Comparison of ENCODE assay signal across 10 cellular contexts in the genomic region with DNA sequence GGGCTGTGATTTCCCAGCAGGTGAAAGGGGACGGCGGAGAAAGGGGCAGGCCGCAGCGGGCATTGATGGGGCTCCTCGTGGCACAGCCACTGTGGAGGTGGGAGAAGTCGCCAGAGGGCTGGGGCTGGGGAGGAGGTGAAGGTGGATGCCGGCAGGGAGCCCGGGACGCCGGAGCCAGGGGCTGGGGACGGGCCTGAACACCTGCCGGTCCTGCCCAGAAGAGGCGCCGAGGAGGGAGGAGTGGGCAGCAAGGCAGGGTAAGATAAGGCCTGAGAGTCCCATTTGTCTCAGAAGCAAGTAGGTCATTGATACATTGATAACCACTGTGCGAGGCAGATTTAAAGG. TPM values are rescaled to one million over a fixed set of nuclear protein-coding genes. Genes with fewer than 3 reads are reported as not detected.
DNase-seq lines count a peak whose midpoint lies in the region; ATAC-seq and TF ChIP-seq lines count a peak whose summit lies in the region.
"Had no signal": no experiment of that assay in that cellular context is flagged by ENCODE, and none has a peak within 500 bp of the region (broad histone marks: within the 10 kb centered on the region; RNA-seq: fewer than 3 reads in every experiment).

No MANE protein-coding gene starts in this region.

- peak overlapping the region; percentile 64; the same call in 1 of the 2 replicates for H3K4me3 Mint-ChIP-seq in HFFc6

- WGBS in smooth muscle cell (ENCODE audit: low lambda C conversion rate): 33% methylated on average over 15 of the region's 15 CpGs

- H3K4me1 ChIP-seq in left lung (peaks cover 14 to 22% of the 10 kb centered on the region in 2 donors), smooth muscle cell (ENCODE audit: low read depth) (peaks cover 7% of the 10 kb centered on the region)

- no peaks in the 10 kb centered on the region for H3F3A ChIP-seq in smooth muscle cell (ENCODE audit: low read depth)

- H3K4me3 ChIP-seq in coronary artery (peak overlapping the region; percentile 89), left lung (peak overlapping the region; percentile 50 to 60), smooth muscle cell (peak overlapping the region; percentile 77)

- H2AFZ ChIP-seq in smooth muscle cell (ENCODE audit: low read depth): peak overlapping the region; percentile 88

- H3K27ac Mint-ChIP-seq in HFFc6: no peak overlapping the region

- no peaks in the 10 kb centered on the region; the same call in none of the 2 replicates for H3K27me3 Mint-ChIP-seq in HFFc6 (ENCODE audit: insufficient read depth)

- H3K9me3 Mint-ChIP-seq in HFFc6: peaks cover 11% of the 10 kb centered on the region

- peaks cover 0 to 8% of the 10 kb centered on the region in 2 donors for H3K9me3 ChIP-seq in left lung
- no peaks in the 10 kb centered on the region for H3K9me3 ChIP-seq in smooth muscle cell (replicated peaks; ENCODE audit: low read depth)

- peak overlapping the region; percentile 69 to 83 for H3K27ac ChIP-seq in coronary artery
- peak overlapping the region; percentile 44 to 55 for H3K27ac ChIP-seq in left lung
- H3K27ac ChIP-seq in smooth muscle cell (ENCODE audit: low read depth): no peak overlapping the region

- peaks cover 12% of the 10 kb centered on the region for H3K36me3 Mint-ChIP-seq in HFFc6 (ENCODE audit: low read depth)

- peaks cover 0 to 7% of the 10 kb centered on the region in 2 donors for H3K27me3 ChIP-seq in left lung
- H3K27me3 ChIP-seq in smooth muscle cell (ENCODE audit: low read depth): no peaks in the 10 kb centered on the region

- ATAC-seq in left lung (peak; percentile 6), GM18520 (IDR thresholded peaks at IDR 0.05; ENCODE audit: unreplicated experiment) (no peak)

- H4K20me1 ChIP-seq in smooth muscle cell (ENCODE audit: low read depth): no peaks in the 10 kb centered on the region

- H3K36me3 ChIP-seq in left lung (peaks cover 0 to 3% of the 10 kb centered on the region in 2 donors), smooth muscle cell (ENCODE audit: low read depth) (no peaks in the 10 kb centered on the region)

- H3K4me2 ChIP-seq in smooth muscle cell: peak overlapping the region; percentile 98

- H3K9ac ChIP-seq in smooth muscle cell (ENCODE audit: low read depth): peak overlapping the region; percentile 9

- peaks cover 15% of the 10 kb centered on the region for H3K4me1 Mint-ChIP-seq in HFFc6 (ENCODE audit: low read depth)

- DNase-seq in HFFc6: no peak
- no peak for DNase-seq in coronary artery (ENCODE audit: low spot score)
- no peak for DNase-seq in left lung
- no peak for DNase-seq in smooth muscle cell (lab: John Stamatoyannopoulos, UW; ENCODE audit: unreplicated experiment)
- DNase-seq in effector CD4-positive, alpha-beta T cell: no peak
- no peak for DNase-seq in SW 1271 (lab: John Stamatoyannopoulos, UW)
- no peak for DNase-seq in retina
- DNase-seq: NCI-H2227 treated with DMSO at 0.1 percent for 48 hours had no signal

- TF ChIP-seq CTCF in HFFc6 (IDR thresholded peaks at IDR 0.05) (no peak), coronary artery (IDR thresholded peaks at IDR 0.05) (no peak), left lung (IDR thresholded peaks at IDR 0.05) (no peak), smooth muscle cell (IDR thresholded peaks at IDR 0.05; ENCODE audit: borderline replicate concordance, insufficient read depth, poor library complexity, severe bottlenecking) (no peak)

- H3K79me2 ChIP-seq in smooth muscle cell (ENCODE audit: low read depth): no peaks in the 10 kb centered on the region

- intact Hi-C loops in left lung (cut with DNase I): no loop called here

RNA-seq across cellular contexts. Expression of gene RARRES1, which starts 0.6 kb away (rescaled TPM):
- 1 to 10 TPM in 1 of 6 experiments, under 1 TPM in 4, not detected in 1; 0.51 to 1.3 (median 0.77) TPM for total RNA-seq in HFFc6 (2021; fragmentation: NEBNext Ultra II Directional; extraction: Animal tissue kit (Norgen Biotek cat#: 25700))
- 100 to 1,000 TPM in 1 of 2 donors, 10 to 100 TPM in 1; 52.4 to 131 TPM for total RNA-seq in left lung
- 9.8 and 15.3 TPM in 2 replicates for total RNA-seq in smooth muscle cell
- 6.6 and 10.2 TPM in 2 replicates for polyA plus RNA-seq in smooth muscle cell
- total RNA-seq: T-helper 1 cell treated with Interleukin-12 subunit alpha and Interleukin-12 subunit beta and Interleukin-4 antibody, amounts not matched to agents 30 ng/mL and 1 ng/mL, for 36 hours had no signal
